Comparison of ENCODE assay signal across 10 cellular contexts in the genomic region with DNA sequence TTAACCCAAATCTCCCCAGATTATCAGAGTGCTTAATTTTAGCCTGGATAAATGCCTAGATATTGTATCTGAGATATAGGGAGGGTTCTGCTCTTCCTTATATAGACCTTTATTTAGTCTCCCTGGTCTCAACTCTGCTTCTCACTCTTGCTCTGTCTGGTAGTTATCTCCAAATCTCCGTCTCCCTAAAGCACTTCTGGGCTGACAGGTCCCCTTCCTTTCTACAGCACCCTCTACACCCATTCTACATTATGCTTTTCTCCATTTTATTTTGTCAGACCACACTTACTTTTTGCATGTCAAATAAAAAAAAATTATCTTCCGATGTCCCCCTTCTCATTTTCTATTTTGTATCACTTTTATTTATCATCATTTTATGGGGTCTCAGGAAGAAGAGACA. TPM values are rescaled to one million over a fixed set of nuclear protein-coding genes. Genes with fewer than 3 reads are reported as not detected.
DNase-seq lines count a peak whose midpoint lies in the region; ATAC-seq and TF ChIP-seq lines count a peak whose summit lies in the region.
"Had no signal": no experiment of that assay in that cellular context is flagged by ENCODE, and none has a peak within 500 bp of the region (broad histone marks: within the 10 kb centered on the region; RNA-seq: fewer than 3 reads in every experiment).

No MANE protein-coding gene starts in this region.

- H3K4me1 ChIP-seq in right cardiac atrium (ENCODE audit: control insufficient read depth, insufficient read depth, low read length) (peaks cover 2% of the 10 kb centered on the region), suprapubic skin (peaks cover 34% of the 10 kb centered on the region), MM.1S (ENCODE audit: low read length) (peaks cover 12% of the 10 kb centered on the region; the same call in 1 of the 2 replicates)

- H3K4me3 Mint-ChIP-seq in activated naive CD4-positive, alpha-beta T cell treated with anti-CD3 and anti-CD28 coated beads for 36 hours: peak overlapping the region; percentile 10

- H3K4me3 ChIP-seq in SU-DHL-6 (ENCODE audit: insufficient read depth, low read length, poor library complexity, severe bottlenecking) (no peak overlapping the region), right cardiac atrium (ENCODE audit: low read length) (peak overlapping the region; percentile 99), suprapubic skin (peak overlapping the region; percentile 8), MM.1S (ENCODE audit: low read length) (no peak overlapping the region)

- peaks cover 25% of the 10 kb centered on the region for H3K4me1 Mint-ChIP-seq in activated naive CD4-positive, alpha-beta T cell treated with anti-CD3 and anti-CD28 coated beads for 36 hours (ENCODE audit: low read depth)

- H3K27ac Mint-ChIP-seq in activated naive CD4-positive, alpha-beta T cell treated with anti-CD3 and anti-CD28 coated beads for 36 hours: no peak overlapping the region
- H3K27ac Mint-ChIP-seq in activated naive CD4-positive, alpha-beta T cell treated with anti-CD3 and anti-CD28 coated beads, Interleukin-2, amount 50 U/mL, for 72 hours: peak overlapping the region in 1 of 2 donors; percentile 89

- CTCF ChIA-PET in activated naive CD4-positive, alpha-beta T cell treated with anti-CD3 and anti-CD28 coated beads for 36 hours (lab: Charles Lee): interaction anchor here (1.3 kb wide), 1 partner anchor 104 kb away, joined by 6 read pairs; no protein-coding TSS in a partner anchor

- H3F3A ChIP-seq in SU-DHL-6 (ENCODE audit: insufficient read depth): peaks cover 23% of the 10 kb centered on the region
- peaks cover 7% of the 10 kb centered on the region for H3F3A ChIP-seq in MM.1S (ENCODE audit: insufficient read depth, low read length)

- no peak for DNase-seq in activated naive CD4-positive, alpha-beta T cell treated with anti-CD3 and anti-CD28 coated beads for 36 hours
- no peak for DNase-seq in activated naive CD4-positive, alpha-beta T cell treated with anti-CD3 and anti-CD28 coated beads, Interleukin-2, amount 50 U/mL, for 72 hours (ENCODE audit: low spot score in 2 of 2)
- DNase-seq in right cardiac atrium (no peak), suprapubic skin (ENCODE audit: low spot score in 2 of 2) (no peak), MM.1S (no peak)
- DNase-seq: activated CD4-positive, alpha-beta T cell treated with anti-CD3 and anti-CD28 coated beads for 48 hours had no signal

- H3K9me3 ChIP-seq in SU-DHL-6 (ENCODE audit: insufficient read depth, low read length) (no peaks in the 10 kb centered on the region), right cardiac atrium (ENCODE audit: control insufficient read depth, low read length) (no peaks in the 10 kb centered on the region), suprapubic skin (no peaks in the 10 kb centered on the region), MM.1S (replicated peaks; ENCODE audit: insufficient read depth, low read length) (no peaks in the 10 kb centered on the region)
- H3K9me3 ChIP-seq: upper lobe of left lung had no signal

- H3K27me3 ChIP-seq in SU-DHL-6 (ENCODE audit: low read length): no peaks in the 10 kb centered on the region
- no peaks in the 10 kb centered on the region for H3K27me3 ChIP-seq in right cardiac atrium (ENCODE audit: control insufficient read depth, insufficient read depth)
- H3K27me3 ChIP-seq in suprapubic skin: no peaks in the 10 kb centered on the region
- no peaks in the 10 kb centered on the region for H3K27me3 ChIP-seq in MM.1S (replicated peaks; ENCODE audit: insufficient read depth, low read length)
- H3K27me3 ChIP-seq: upper lobe of left lung had no signal

- no peaks in the 10 kb centered on the region for H3K9me3 Mint-ChIP-seq in activated naive CD4-positive, alpha-beta T cell treated with anti-CD3 and anti-CD28 coated beads for 36 hours
- no peaks in the 10 kb centered on the region for H3K9me3 Mint-ChIP-seq in activated naive CD4-positive, alpha-beta T cell treated with anti-CD3 and anti-CD28 coated beads, Interleukin-2, amount 50 U/mL, for 72 hours

- 0 out of 2 replicates have a peak, but pooled peaks cover 5% of the 10 kb centered on the region for H3K79me2 ChIP-seq in SU-DHL-6 (ENCODE audit: insufficient read depth, low read length)
- peaks cover 32% of the 10 kb centered on the region for H3K79me2 ChIP-seq in MM.1S (ENCODE audit: low read length)

- no peak for ATAC-seq in activated naive CD4-positive, alpha-beta T cell treated with anti-CD3 and anti-CD28 coated beads, Interleukin-2, amount 50 U/mL, for 72 hours
- ATAC-seq in right cardiac atrium: no peak
- ATAC-seq in HG03439 (IDR thresholded peaks at IDR 0.05; ENCODE audit: unreplicated experiment): no peak
- ATAC-seq in esophagus mucosa: no peak

- H3K9me2 ChIP-seq in SU-DHL-6 (replicated peaks; ENCODE audit: insufficient read depth, low read length) (no peaks in the 10 kb centered on the region), MM.1S (replicated peaks; ENCODE audit: insufficient read depth, low read length) (no peaks in the 10 kb centered on the region)

- H3K27ac ChIP-seq in SU-DHL-6 (ENCODE audit: low read depth, low read length): no peak overlapping the region
- H3K27ac ChIP-seq in right cardiac atrium (ENCODE audit: low read length): peak overlapping the region; percentile 9
- H3K27ac ChIP-seq in suprapubic skin: no peak overlapping the region
- no peak overlapping the region for H3K27ac ChIP-seq in MM.1S (ENCODE audit: low read length)

- H2AFZ ChIP-seq in SU-DHL-6 (ENCODE audit: low read depth, low read length, severe bottlenecking) (no peak overlapping the region), MM.1S (ENCODE audit: low read length) (no peak overlapping the region)

- H3K4me2 ChIP-seq in SU-DHL-6 (ENCODE audit: low read depth, low read length, poor library complexity, severe bottlenecking) (peak overlapping the region; percentile 74), MM.1S (ENCODE audit: low read depth, low read length) (no peak overlapping the region)

- 65% methylated on average over 2 of the region's 2 CpGs for WGBS in right cardiac atrium
- 86% methylated on average over 2 of the region's 2 CpGs for WGBS in suprapubic skin

- H3K27me3 Mint-ChIP-seq in activated naive CD4-positive, alpha-beta T cell treated with anti-CD3 and anti-CD28 coated beads for 36 hours (ENCODE audit: low read depth): no peaks in the 10 kb centered on the region

- peaks cover 3% of the 10 kb centered on the region for H3K36me3 Mint-ChIP-seq in activated naive CD4-positive, alpha-beta T cell treated with anti-CD3 and anti-CD28 coated beads for 36 hours (ENCODE audit: low read depth)
- peaks cover 0 to 17% of the 10 kb centered on the region in 2 donors for H3K36me3 Mint-ChIP-seq in activated naive CD4-positive, alpha-beta T cell treated with anti-CD3 and anti-CD28 coated beads, Interleukin-2, amount 50 U/mL, for 72 hours

- TF ChIP-seq POLR2A in suprapubic skin (IDR thresholded peaks at IDR 0.05): no peak

- H4K20me1 ChIP-seq in SU-DHL-6 (ENCODE audit: low read depth, low read length): 0 out of 2 replicates have a peak, but pooled peaks cover 4% of the 10 kb centered on the region
- H4K20me1 ChIP-seq in MM.1S (ENCODE audit: insufficient read depth, low read length): no peaks in the 10 kb centered on the region

- intact Hi-C loops in activated naive CD4-positive, alpha-beta T cell treated with anti-CD3 and anti-CD28 coated beads for 36 hours (cut with micrococcal nuclease): no loop called here
- intact Hi-C loops in right cardiac atrium (cut with DNase I): no loop called here

- no peak overlapping the region for H3K9ac ChIP-seq in SU-DHL-6 (ENCODE audit: low read length)
- no peak overlapping the region for H3K9ac ChIP-seq in MM.1S (ENCODE audit: low read length)

- H3K36me3 ChIP-seq in SU-DHL-6 (ENCODE audit: low read length) (no peaks in the 10 kb centered on the region), suprapubic skin (no peaks in the 10 kb centered on the region), MM.1S (replicated peaks; ENCODE audit: insufficient read depth, low read length) (no peaks in the 10 kb centered on the region)
- H3K36me3 ChIP-seq: upper lobe of left lung had no signal

- TF ChIP-seq EP300 in suprapubic skin (IDR thresholded peaks at IDR 0.05): no peak

- TF ChIP-seq CTCF in SU-DHL-6 (IDR thresholded peaks at IDR 0.05; ENCODE audit: insufficient read depth, low read length, poor library complexity, severe bottlenecking) (no peak), suprapubic skin (IDR thresholded peaks at IDR 0.05) (no peak), MM.1S (IDR thresholded peaks at IDR 0.05; ENCODE audit: low read length) (no peak)

RNA-seq across cellular contexts. Expression of a gene that starts 2.0 kb away (rescaled TPM):
- 10 to 100 TPM; 17.4 to 20.7 TPM for total RNA-seq in activated naive CD4-positive, alpha-beta T cell treated with anti-CD3 and anti-CD28 coated beads for 36 hours
- 10 to 100 TPM; 22.5 to 40.9 TPM for total RNA-seq in activated naive CD4-positive, alpha-beta T cell treated with anti-CD3 and anti-CD28 coated beads, Interleukin-2, amount 50 U/mL, for 72 hours
- total RNA-seq in right cardiac atrium (10 to 100 TPM; 62.4 to 71.4 (median 65.1) TPM), suprapubic skin (10 to 100 TPM; 28.5 to 71.7 (median 38.5) TPM), esophagus mucosa (54.2 TPM)
- 15.0 TPM for polyA plus RNA-seq in right cardiac atrium

RNA-seq across cellular contexts. Expression of a gene that starts 39.6 kb away (rescaled TPM):
- total RNA-seq in activated naive CD4-positive, alpha-beta T cell treated with anti-CD3 and anti-CD28 coated beads for 36 hours: 10 to 100 TPM; 15.6 to 17.9 TPM
- total RNA-seq in activated naive CD4-positive, alpha-beta T cell treated with anti-CD3 and anti-CD28 coated beads, Interleukin-2, amount 50 U/mL, for 72 hours: 10 to 100 TPM in 1 of 2 donors, 1 to 10 TPM in 1; 3.1 to 19.0 TPM
- total RNA-seq in right cardiac atrium: 1 to 10 TPM; 8.1 to 10.0 (median 9.3) TPM
- 4.3 TPM for polyA plus RNA-seq in right cardiac atrium
- 10 to 100 TPM in 3 of 4 donors, 1 to 10 TPM in 1; 6.0 to 28.4 (median 14.3) TPM for total RNA-seq in suprapubic skin
- 4.7 TPM for total RNA-seq in esophagus mucosa

Comparison
In these comparisons a context has a peak if more than half of its experiments do, and no peak if none do; other contexts are left out.
1. H3K4me3 ChIP-seq: peak in right cardiac atrium (single experiment) and suprapubic skin (single experiment); none in SU-DHL-6 (single experiment) and MM.1S (single experiment).